15 cellular contexts compared by ENCODE assay signal in genomic region chr11:115338476-115338875, GRCh38.
"Had no signal": no experiment of that assay in that cellular context is flagged by ENCODE, and none has a peak within 500 bp of the region (broad histone marks: within the 10 kb centered on the region; RNA-seq: fewer than 3 reads in every experiment).

No MANE protein-coding gene starts in this region.

- H3K36me3 Mint-ChIP-seq: neural progenitor cell had no signal

- H3K36me3 ChIP-seq: esophagus muscularis mucosa, heart right ventricle, left ventricle myocardium inferior, neural progenitor cell had no signal

- H3K27ac Mint-ChIP-seq: activated CD8-positive, alpha-beta T cell treated with anti-CD3 and anti-CD28 coated beads for 36 hours; activated naive CD8-positive, alpha-beta T cell treated with anti-CD3 and anti-CD28 coated beads, Interleukin-2, amount 50 U/mL, for 24 hours; activated T-helper 1 cell treated with anti-CD3 and anti-CD28 coated beads, Interleukin-12 subunit alpha, Interleukin-12 subunit beta, Interleukin-2, Interleukin-4 antibody, amounts not matched to agents 30 ng/mL and 10 ng/mL and 1 ng/mL, durations not matched to agents 14 hours and 24 hours and 36 hours; neural progenitor cell; stimulated activated naive CD8-positive, alpha-beta T cell treated with anti-CD3 and anti-CD28 coated beads, Interleukin-15, Interleukin-2, amounts not matched to agents 100 ng/mL and 50 ng/mL, for 24 hours had no signal

- H3K79me2 ChIP-seq: parathyroid adenoma had no signal

- H3K9ac ChIP-seq: neural progenitor cell, parathyroid adenoma had no signal

- H3K4me3 ChIP-seq: esophagus muscularis mucosa, heart right ventricle, left ventricle myocardium inferior, neural progenitor cell had no signal

- H3K4me1 ChIP-seq: esophagus muscularis mucosa, foreskin keratinocyte, parathyroid adenoma had no signal

- H3K27me3 ChIP-seq: esophagus muscularis mucosa, foreskin keratinocyte, heart right ventricle, neural progenitor cell had no signal

- H3K4me2 ChIP-seq: neural progenitor cell had no signal

- H3K4me3 Mint-ChIP-seq: activated CD8-positive, alpha-beta T cell treated with anti-CD3 and anti-CD28 coated beads for 36 hours; activated naive CD8-positive, alpha-beta T cell treated with anti-CD3 and anti-CD28 coated beads, Interleukin-2, amount 50 U/mL, for 24 hours; activated T-helper 1 cell treated with anti-CD3 and anti-CD28 coated beads, Interleukin-12 subunit alpha, Interleukin-12 subunit beta, Interleukin-2, Interleukin-4 antibody, amounts not matched to agents 30 ng/mL and 10 ng/mL and 1 ng/mL, durations not matched to agents 14 hours and 24 hours and 36 hours; neural progenitor cell; stimulated activated naive CD8-positive, alpha-beta T cell treated with anti-CD3 and anti-CD28 coated beads, Interleukin-15, Interleukin-2, amounts not matched to agents 100 ng/mL and 50 ng/mL, for 24 hours had no signal

- DNase-seq: activated CD8-positive, alpha-beta memory T cell treated with anti-CD3 and anti-CD28 coated beads, Interleukin-2, amount 50 U/mL, for 4 hours; activated CD8-positive, alpha-beta T cell treated with anti-CD3 and anti-CD28 coated beads for 36 hours; activated naive CD4-positive, alpha-beta T cell treated with Interleukin-2 at 50 U/mL for 16 hours; activated naive CD8-positive, alpha-beta T cell treated with anti-CD3 and anti-CD28 coated beads, Interleukin-2, amount 50 U/mL, for 24 hours; foreskin keratinocyte; heart right ventricle; islet precursor cell; left ventricle myocardium inferior; stimulated activated CD4-positive, alpha-beta T cell treated with anti-CD3 and anti-CD28 coated beads, Interleukin-15, amount 100 ng/mL, for 24 hours; stimulated activated CD4-positive, alpha-beta T cell treated with anti-CD3 and anti-CD28 coated beads, Interleukin-4, amount 100 ng/mL, for 24 hours had no signal

- H2AFZ ChIP-seq: neural progenitor cell, parathyroid adenoma had no signal

- ATAC-seq: activated CD8-positive, alpha-beta T cell treated with anti-CD3 and anti-CD28 coated beads for 36 hours; activated naive CD8-positive, alpha-beta T cell treated with anti-CD3 and anti-CD28 coated beads, Interleukin-2, amount 50 U/mL, for 24 hours; foreskin keratinocyte; heart right ventricle had no signal

- H3K9me3 Mint-ChIP-seq: activated CD8-positive, alpha-beta T cell treated with anti-CD3 and anti-CD28 coated beads for 36 hours; activated naive CD8-positive, alpha-beta T cell treated with anti-CD3 and anti-CD28 coated beads, Interleukin-2, amount 50 U/mL, for 24 hours; activated T-helper 1 cell treated with anti-CD3 and anti-CD28 coated beads, Interleukin-12 subunit alpha, Interleukin-12 subunit beta, Interleukin-2, Interleukin-4 antibody, amounts not matched to agents 30 ng/mL and 10 ng/mL and 1 ng/mL, durations not matched to agents 14 hours and 24 hours and 36 hours; stimulated activated naive CD8-positive, alpha-beta T cell treated with anti-CD3 and anti-CD28 coated beads, Interleukin-15, Interleukin-2, amounts not matched to agents 100 ng/mL and 50 ng/mL, for 24 hours had no signal

- H3K27ac ChIP-seq: esophagus muscularis mucosa, foreskin keratinocyte, heart right ventricle, left ventricle myocardium inferior, neural progenitor cell, parathyroid adenoma had no signal

- H3K9me3 ChIP-seq: esophagus muscularis mucosa, heart right ventricle, left ventricle myocardium inferior had no signal

- H3K4me1 Mint-ChIP-seq: activated naive CD8-positive, alpha-beta T cell treated with anti-CD3 and anti-CD28 coated beads, Interleukin-2, amount 50 U/mL, for 24 hours had no signal
